In the genomic region with DNA sequence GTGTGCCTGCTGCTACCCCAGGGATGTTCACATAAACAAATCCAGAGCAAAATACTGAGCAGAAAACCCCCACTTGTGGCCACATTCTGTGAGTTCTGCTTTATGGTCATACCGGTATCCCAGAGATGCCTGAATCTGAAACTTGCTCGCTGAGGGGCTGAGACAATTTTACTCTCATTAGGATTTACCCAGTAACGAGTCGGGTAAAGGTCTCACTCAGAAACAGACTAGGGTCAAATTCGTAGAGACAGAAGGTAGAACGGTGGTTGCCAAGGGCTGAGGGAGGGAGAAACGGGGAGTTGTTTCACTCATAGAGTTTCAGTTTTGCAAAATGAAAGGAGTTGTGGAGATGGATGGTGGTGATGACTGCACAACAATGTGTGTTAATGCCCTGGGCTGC, we compare ENCODE assay signal across 14 cellular contexts. TPM values are rescaled to one million over a fixed set of nuclear protein-coding genes. Genes with fewer than 3 reads are reported as not detected.
DNase-seq lines count a peak whose midpoint lies in the region; ATAC-seq and FAIRE-seq lines count a peak whose summit lies in the region.
"Had no signal": no experiment of that assay in that cellular context is flagged by ENCODE, and none has a peak within 500 bp of the region (broad histone marks: within the 10 kb centered on the region; RNA-seq: fewer than 3 reads in every experiment).

No MANE protein-coding gene starts in this region.

- no peak overlapping the region for H3K4me3 Mint-ChIP-seq in activated T-helper 2 cell treated with anti-CD3 and anti-CD28 coated beads, Interferon-gamma antibody, Interleukin-2, Interleukin-4, amounts not matched to agents 10 μg/mL and 5 μg/mL and 100 μg/mL, durations not matched to agents 14 hours and 24 hours and 36 hours (ENCODE audit: low read depth)

- no peaks in the 10 kb centered on the region for H3K36me3 Mint-ChIP-seq in activated T-helper 2 cell treated with anti-CD3 and anti-CD28 coated beads, Interferon-gamma antibody, Interleukin-2, Interleukin-4, amounts not matched to agents 10 μg/mL and 5 μg/mL and 100 μg/mL, durations not matched to agents 14 hours and 24 hours and 36 hours (ENCODE audit: low read depth)

- peaks cover 33% of the 10 kb centered on the region for H3K4me1 Mint-ChIP-seq in activated T-helper 2 cell treated with anti-CD3 and anti-CD28 coated beads, Interferon-gamma antibody, Interleukin-2, Interleukin-4, amounts not matched to agents 10 μg/mL and 5 μg/mL and 100 μg/mL, durations not matched to agents 14 hours and 24 hours and 36 hours (ENCODE audit: low read depth)

- FAIRE-seq in GM19239 (lab: Jason Lieb, UNC) = peak; percentile 31
- FAIRE-seq: endothelial cell of umbilical vein had no signal

- H3K9me3 Mint-ChIP-seq in activated T-helper 2 cell treated with anti-CD3 and anti-CD28 coated beads, Interferon-gamma antibody, Interleukin-2, Interleukin-4, amounts not matched to agents 10 μg/mL and 5 μg/mL and 100 μg/mL, durations not matched to agents 14 hours and 24 hours and 36 hours = no peaks in the 10 kb centered on the region

- DNase-seq in activated CD4-positive, CD25-positive, alpha-beta regulatory T cell treated with anti-CD3 and anti-CD28 coated beads, Interleukin-2, amount 50 U/mL, for 72 hours = no peak
- no peak for DNase-seq in GM19239 (ENCODE audit: insufficient read length, low spot score)
- peak; percentile 15 for DNase-seq in activated T-helper 2 cell treated with anti-CD3 and anti-CD28 coated beads, Interferon-gamma antibody, Interleukin-2, Interleukin-4, amounts not matched to agents 10 μg/mL and 5 μg/mL and 100 μg/mL, durations not matched to agents 14 hours and 24 hours and 36 hours (ENCODE audit: low spot score)
- DNase-seq in AG08396 (ENCODE audit: low spot score) = no peak
- no peak for DNase-seq in left cardiac atrium
- no peak for DNase-seq in NCI-H2107 treated with DMSO at 0.1 percent for 48 hours (lab: John Stamatoyannopoulos, UW; ENCODE audit: unreplicated experiment)
- DNase-seq: 8988T, aorta, mucosa of descending colon, NCI-H1436 treated with DMSO at 0.1 percent for 48 hours had no signal

- ATAC-seq in activated CD4-positive, CD25-positive, alpha-beta regulatory T cell treated with anti-CD3 and anti-CD28 coated beads, Interleukin-2, amount 50 U/mL, for 24 hours = peak; percentile 70 to 78
- ATAC-seq in HG03103 (IDR thresholded peaks at IDR 0.05; ENCODE audit: low read depth, unreplicated experiment) (peak; percentile 67), left cardiac atrium (no peak)
- ATAC-seq: mucosa of descending colon, Panc1 had no signal

- H3K27ac Mint-ChIP-seq in activated T-helper 2 cell treated with anti-CD3 and anti-CD28 coated beads, Interferon-gamma antibody, Interleukin-2, Interleukin-4, amounts not matched to agents 10 μg/mL and 5 μg/mL and 100 μg/mL, durations not matched to agents 14 hours and 24 hours and 36 hours = no peak overlapping the region

- peaks cover 9% of the 10 kb centered on the region for H3K27me3 Mint-ChIP-seq in activated T-helper 2 cell treated with anti-CD3 and anti-CD28 coated beads, Interferon-gamma antibody, Interleukin-2, Interleukin-4, amounts not matched to agents 10 μg/mL and 5 μg/mL and 100 μg/mL, durations not matched to agents 14 hours and 24 hours and 36 hours (ENCODE audit: low read depth)

- intact Hi-C loops in activated T-helper 2 cell treated with anti-CD3 and anti-CD28 coated beads, Interferon-gamma antibody, Interleukin-2, Interleukin-4, amounts not matched to agents 10 μg/mL and 5 μg/mL and 100 μg/mL, durations not matched to agents 14 hours and 24 hours and 36 hours (cut with micrococcal nuclease) = loop anchor here (1.0 to 5.0 kb wide), 4 partner anchors 11 to 1793 kb away; a partner anchor contains a TSS
- intact Hi-C loops in left cardiac atrium (cut with DNase I) = no loop called here

RNA-seq across cellular contexts. Expression of a gene that starts 45.4 kb away (rescaled TPM):
- not detected in 2 replicates for total RNA-seq in activated T-helper 2 cell treated with anti-CD3 and anti-CD28 coated beads, Interferon-gamma antibody, Interleukin-2, Interleukin-4, amounts not matched to agents 10 μg/mL and 5 μg/mL and 100 μg/mL, durations not matched to agents 14 hours and 24 hours and 36 hours
- not detected for total RNA-seq in left cardiac atrium
- total RNA-seq: aorta, endothelial cell of umbilical vein had no signal

Comparison
In these comparisons a context has a peak if more than half of its experiments do, and no peak if none do; other contexts are left out.
1. ATAC-seq: peak in activated CD4-positive, CD25-positive, alpha-beta regulatory T cell treated with anti-CD3 and anti-CD28 coated beads, Interleukin-2, amount 50 U/mL, for 24 hours (2 of 2) and HG03103 (single experiment); none in left cardiac atrium (0 of 2).